8 cellular contexts compared by ENCODE assay signal in the genomic region with DNA sequence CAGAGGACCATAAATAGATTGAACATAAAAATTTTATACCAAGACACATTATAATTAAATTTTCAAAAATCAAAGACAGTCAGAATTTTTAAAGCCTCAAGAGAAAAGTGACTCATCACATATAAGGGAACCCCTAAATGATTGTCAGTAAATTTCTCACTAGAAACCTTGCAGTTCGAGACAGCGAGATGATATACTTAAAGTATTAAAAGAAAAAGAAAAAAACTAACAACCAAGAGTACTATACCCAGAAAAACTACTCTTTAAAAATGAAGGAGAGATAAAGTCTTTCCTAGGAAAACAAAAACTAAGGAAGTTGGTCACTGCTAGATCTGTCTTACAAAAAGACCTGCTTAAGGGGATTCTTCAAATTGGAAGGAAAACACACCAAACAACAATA.
"Had no signal": no experiment of that assay in that cellular context is flagged by ENCODE, and none has a peak within 500 bp of the region (broad histone marks: within the 10 kb centered on the region; RNA-seq: fewer than 3 reads in every experiment).

No MANE protein-coding gene starts in this region.

- DNase-seq: GM23248, GOT3, H7, H9, HCEC 1CT, HFFc6 had no signal

- H3K9me3 ChIP-seq: HAP-1 had no signal

- H3K27ac ChIP-seq: GM23248 had no signal

- H3K4me1 ChIP-seq: HAP-1 had no signal

- H3K4me3 ChIP-seq: GM23248, GM23338, HAP-1 had no signal

- H3K36me3 ChIP-seq: HAP-1 had no signal
